1 cellular context compared by ENCODE assay signal in the genomic region with DNA sequence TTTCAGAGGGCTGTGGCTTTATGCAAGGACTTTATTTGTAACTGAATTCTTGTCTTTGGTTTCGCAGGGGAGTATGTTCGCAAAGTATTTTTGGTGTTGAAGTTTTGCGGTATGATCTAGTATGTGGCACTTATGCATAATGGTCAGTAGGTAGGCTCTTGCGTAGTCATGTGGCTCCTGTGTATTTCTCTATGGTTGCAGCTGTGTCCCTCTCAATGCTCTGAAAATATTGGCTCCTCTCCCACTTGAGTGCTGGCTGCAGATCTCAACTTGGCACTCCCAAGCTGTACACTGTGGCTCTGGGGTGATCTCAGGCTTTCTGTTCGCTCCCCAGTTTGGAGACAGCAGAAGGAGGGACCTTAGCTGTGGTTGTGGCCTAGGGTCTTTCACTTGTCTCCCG.
TF ChIP-seq lines count a peak whose summit lies in the region.

No MANE protein-coding gene starts in this region.

TF ChIP-seq in IMR-90, 13 proteins besides CTCF, POLR2A, EP300 and RAD21:
- TF ChIP-seq, protein P1, sequence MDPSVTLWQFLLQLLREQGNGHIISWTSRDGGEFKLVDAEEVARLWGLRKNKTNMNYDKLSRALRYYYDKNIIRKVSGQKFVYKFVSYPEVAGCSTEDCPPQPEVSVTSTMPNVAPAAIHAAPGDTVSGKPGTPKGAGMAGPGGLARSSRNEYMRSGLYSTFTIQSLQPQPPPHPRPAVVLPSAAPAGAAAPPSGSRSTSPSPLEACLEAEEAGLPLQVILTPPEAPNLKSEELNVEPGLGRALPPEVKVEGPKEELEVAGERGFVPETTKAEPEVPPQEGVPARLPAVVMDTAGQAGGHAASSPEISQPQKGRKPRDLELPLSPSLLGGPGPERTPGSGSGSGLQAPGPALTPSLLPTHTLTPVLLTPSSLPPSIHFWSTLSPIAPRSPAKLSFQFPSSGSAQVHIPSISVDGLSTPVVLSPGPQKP (IDR thresholded peaks at IDR 0.05; ENCODE audit: borderline replicate concordance, low read depth, low read length), result no peak
- no peak for TF ChIP-seq MAFK (IDR thresholded peaks at IDR 0.05; ENCODE audit: low read depth, low read length)
- no peak for TF ChIP-seq FOS (IDR thresholded peaks at IDR 0.05; ENCODE audit: low read depth, low read length)
- TF ChIP-seq MXI1 (IDR thresholded peaks at IDR 0.05; ENCODE audit: borderline replicate concordance, low read depth, low read length), result no peak
TF ChIP-seq in IMR-90: peak in this region for 0.
